In the genomic region with DNA sequence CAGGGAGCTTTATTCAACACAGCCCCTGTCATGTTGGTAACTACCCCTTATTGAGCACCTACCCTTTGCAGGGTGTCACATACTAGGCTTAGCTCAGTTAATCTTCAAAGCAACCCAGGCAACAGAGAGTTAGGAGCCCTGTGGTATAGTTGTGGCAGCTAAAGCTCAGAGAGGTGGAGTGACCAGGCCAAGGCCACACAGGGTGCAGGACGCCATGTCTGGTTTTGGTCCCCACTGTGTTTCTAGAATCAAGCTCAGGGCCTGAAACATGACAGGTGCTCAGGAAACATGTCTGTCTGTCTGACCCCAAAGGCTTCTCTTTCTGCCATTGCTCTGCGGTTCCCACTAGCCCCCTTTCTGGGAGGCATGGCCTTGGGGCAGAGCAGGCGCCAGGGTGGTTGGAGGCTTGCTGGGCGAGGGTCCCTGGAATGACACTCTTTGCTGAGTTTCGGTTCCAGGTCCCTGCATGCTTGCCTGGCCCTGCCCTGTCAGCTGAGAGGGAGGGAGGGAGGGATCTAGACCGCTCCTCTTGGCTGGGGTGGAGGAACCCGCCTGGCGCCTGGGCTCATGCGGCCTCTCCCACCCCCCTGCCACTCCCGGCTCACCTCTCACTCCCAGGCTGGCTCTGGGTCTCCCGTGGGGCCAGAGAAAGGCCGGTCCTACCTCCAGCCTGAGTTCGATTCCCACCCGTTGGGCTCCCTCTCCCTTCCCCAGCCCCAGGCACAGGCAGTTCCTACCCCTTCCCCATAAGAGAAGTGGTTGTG, we compare ENCODE assay signal across 29 cellular contexts. TPM values are rescaled to one million over a fixed set of nuclear protein-coding genes. Genes with fewer than 3 reads are reported as not detected.
DNase-seq lines count a peak whose midpoint lies in the region; ATAC-seq, FAIRE-seq and TF ChIP-seq lines count a peak whose summit lies in the region.
"Had no signal": no experiment of that assay in that cellular context is flagged by ENCODE, and none has a peak within 500 bp of the region (broad histone marks: within the 10 kb centered on the region; RNA-seq: fewer than 3 reads in every experiment).

No MANE protein-coding gene starts in this region.

- in situ Hi-C loops in K562 (cut with MboI), result loop anchor here (10.0 kb wide), 1 partner anchor 429 kb away; no protein-coding TSS in a partner anchor

- H3K36me3 ChIP-seq in Karpas-422 (ENCODE audit: insufficient read depth, low read length) (no peaks in the 10 kb centered on the region), K562 (ENCODE audit: control insufficient read depth, insufficient read depth, low read length) (no peaks in the 10 kb centered on the region), keratinocyte (ENCODE audit: control insufficient read depth in 2 of 2, extremely low read depth in 1 of 2, insufficient read depth in 2 of 2, low read length in 2 of 2) (no peaks in the 10 kb centered on the region)
- H3K36me3 ChIP-seq: BE2C, right lobe of liver, SJCRH30, stomach, tibial artery, WERI-Rb-1 had no signal

- no TSS peak for BruUV-seq in K562 (replicated peaks; lab: Mats Ljungman, UMichigan)

- H3K9ac ChIP-seq in Karpas-422 (ENCODE audit: low read length), result no peak overlapping the region
- peak overlapping the region in 1 of 2 experiments; percentile 18; a peak in 1 of 4 replicates for H3K9ac ChIP-seq in K562 (ENCODE audit: insufficient read depth in 1 of 2, low read depth in 2 of 2, low read length in 2 of 2)
- no peak overlapping the region for H3K9ac ChIP-seq in keratinocyte (ENCODE audit: control insufficient read depth, extremely low read depth, insufficient read depth, low read length)

- FAIRE-seq in K562 (lab: Jason Lieb, UNC) (no peak), keratinocyte (lab: Jason Lieb, UNC) (no peak)
- FAIRE-seq: GM12878, RCC 7860 had no signal

- H2AFZ ChIP-seq in Karpas-422 (ENCODE audit: low read length) (no peak overlapping the region), K562 (ENCODE audit: low read depth, low read length) (no peak overlapping the region), keratinocyte (ENCODE audit: control insufficient read depth, low read length) (peak overlapping the region; percentile 32)

- POLR2A ChIA-PET in K562 (lab: Yijun Ruan, JAX), result interaction anchor here (0.5 to 1.1 kb wide), 4 partner anchors 49 to 255 kb away, joined by 3 read pairs; no protein-coding TSS in a partner anchor

- H3K9me3 ChIP-seq in Karpas-422 (ENCODE audit: low read length) (no peaks in the 10 kb centered on the region), K562 (replicated peaks; ENCODE audit: control insufficient read depth, insufficient read depth, low read depth, low read length) (no peaks in the 10 kb centered on the region), keratinocyte (ENCODE audit: control insufficient read depth, low read depth, low read length) (no peaks in the 10 kb centered on the region)
- H3K9me3 ChIP-seq: BE2C, right lobe of liver, SJCRH30, stomach, tibial artery had no signal

- H3K27ac ChIP-seq in Karpas-422 (ENCODE audit: low read length) (no peak overlapping the region), K562 (ENCODE audit: extremely low read depth, low read depth, low read length) (no peak overlapping the region), keratinocyte (ENCODE audit: control insufficient read depth, insufficient read depth, low read length) (no peak overlapping the region)
- H3K27ac ChIP-seq: right lobe of liver, SJCRH30, stomach, tibial artery, WERI-Rb-1 had no signal

- TF ChIP-seq POLR2A in K562 (conservative IDR thresholded peaks at IDR 0.05), result no peak

- ATAC-seq in K562 (no peak), HG02885 (IDR thresholded peaks at IDR 0.05; ENCODE audit: poor library complexity, unreplicated experiment) (no peak)
- ATAC-seq: activated naive CD4-positive, alpha-beta T cell treated with anti-CD3 and anti-CD28 coated beads, Interleukin-2, amount 50 U/mL, for 72 hours; GM12878 had no signal

- TF ChIP-seq RAD21 in K562 (CRISPR knock-in tag; conservative IDR thresholded peaks at IDR 0.05 in 1 of 2, IDR thresholded peaks at IDR 0.05 in 1 of 2), result no peak

- H3K79me2 ChIP-seq in Karpas-422 (ENCODE audit: low read length) (no peaks in the 10 kb centered on the region), K562 (ENCODE audit: control insufficient read depth, insufficient read depth, low read length) (no peaks in the 10 kb centered on the region), keratinocyte (ENCODE audit: control insufficient read depth, insufficient read depth, low read length) (no peaks in the 10 kb centered on the region)

- H3K9me3 Mint-ChIP-seq in type B pancreatic cell, result no peaks in the 10 kb centered on the region
- H3K9me3 Mint-ChIP-seq: activated naive CD4-positive, alpha-beta T cell treated with anti-CD3 and anti-CD28 coated beads, Interleukin-2, amount 50 U/mL, for 72 hours; HFFc6; mesothelial cell of epicardium had no signal

- H3K27me3 ChIP-seq in Karpas-422 (ENCODE audit: low read length) (no peaks in the 10 kb centered on the region), K562 (ENCODE audit: control insufficient read depth in 2 of 2, insufficient read depth in 2 of 2, low read length in 2 of 2) (peaks cover 23 to 57% of the 10 kb centered on the region in 2 experiments; a peak in 4 of 5 replicates), keratinocyte (ENCODE audit: control insufficient read depth, extremely low read depth, insufficient read depth, low read length) (peaks cover 13% of the 10 kb centered on the region)
- H3K27me3 ChIP-seq: BE2C, right lobe of liver, SJCRH30 had no signal

- DNase-seq in Karpas-422 (peak; percentile 35), K562 (ENCODE audit: extremely low read depth in 1 of 4, low spot score in 3 of 4) (no peak), keratinocyte (ENCODE audit: low read depth, low spot score) (no peak), type B pancreatic cell (ENCODE audit: extremely low spot score, unreplicated experiment) (no peak), DMS79 (lab: John Stamatoyannopoulos, UW) (no peak), NAMALWA (ENCODE audit: low spot score) (no peak), HuH-7 (ENCODE audit: low spot score) (no peak)
- DNase-seq: activated CD4-positive, alpha-beta T cell treated with anti-CD3 and anti-CD28 coated beads for 48 hours; activated CD8-positive, alpha-beta memory T cell treated with anti-CD3 and anti-CD28 coated beads for 24 hours; activated T-cell treated with anti-CD3 and anti-CD28 coated beads for 4 hours; amygdala; BE2C; glutamatergic neuron; HFFc6; NCI-H2081; NCI-H345; SJCRH30; stimulated activated CD4-positive, alpha-beta T cell treated with anti-CD3 and anti-CD28 coated beads, Interleukin-12 subunit alpha, Interleukin-12 subunit beta, amount 100 ng/mL, for 4 hours; stimulated activated CD4-positive, alpha-beta T cell treated with anti-CD3 and anti-CD28 coated beads, Interleukin-4, amount 100 ng/mL, for 1 hour; T-helper 9 cell; tibial artery; WERI-Rb-1 had no signal

- no peak for TF ChIP-seq EP300 in K562 (IDR thresholded peaks at IDR 0.05; ENCODE audit: low read length)

- H4K20me1 ChIP-seq in Karpas-422 (ENCODE audit: insufficient read depth, low read depth, low read length) (no peaks in the 10 kb centered on the region), K562 (replicated peaks; ENCODE audit: control insufficient read depth, insufficient read depth, low read length) (peaks cover 3% of the 10 kb centered on the region; the same call in 1 of the 2 replicates), keratinocyte (ENCODE audit: control insufficient read depth, extremely low read depth, insufficient read depth, low read length) (no peaks in the 10 kb centered on the region)

- CTCF ChIA-PET in K562 (lab: Yijun Ruan, JAX; ENCODE audit: low intra/inter-chr PET ratio), result interaction anchor here (0.6 kb wide), 1 partner anchor 668 kb away, joined by 4 read pairs; no protein-coding TSS in a partner anchor

- H3K27ac Mint-ChIP-seq in type B pancreatic cell, result peak overlapping the region; percentile 81
- H3K27ac Mint-ChIP-seq: activated naive CD4-positive, alpha-beta T cell treated with anti-CD3 and anti-CD28 coated beads, Interleukin-2, amount 50 U/mL, for 72 hours; HFFc6; mesothelial cell of epicardium had no signal

- no peaks in the 10 kb centered on the region for H3K9me1 ChIP-seq in K562 (ENCODE audit: control insufficient read depth, insufficient read depth, low read length)
- H3K9me1 ChIP-seq in keratinocyte (ENCODE audit: control insufficient read depth, extremely low read depth, insufficient read depth, low read length), result peaks cover 2% of the 10 kb centered on the region

- 1% methylated on average over 7 of the region's 14 CpGs for WGBS in K562 (ENCODE audit: insufficient coverage, low coverage, missing lambda C conversion rate)

- dilution Hi-C loops in keratinocyte (cut with MboI; ENCODE audit: extremely low pct_ligation_motif_present, low sequenced_read_pairs), result no loop called here

- H3K4me3 ChIP-seq in Karpas-422 (ENCODE audit: low read length), result no peak overlapping the region
- no peak overlapping the region for H3K4me3 ChIP-seq in K562
- H3K4me3 ChIP-seq in keratinocyte (ENCODE audit: control insufficient read depth in 2 of 3, extremely low read depth in 1 of 3, insufficient read depth in 2 of 3, low read depth in 1 of 3, low read length in 3 of 3), result no peak overlapping the region
- H3K4me3 ChIP-seq: GM12878, right lobe of liver, SJCRH30, stomach, tibial artery had no signal

- H3K4me1 ChIP-seq in Karpas-422 (ENCODE audit: low read length) (peaks cover 6% of the 10 kb centered on the region), K562 (replicated peaks in 1 of 2; ENCODE audit: control insufficient read depth in 2 of 2, insufficient read depth in 2 of 2, low read length in 2 of 2) (peaks cover 0 to 3% of the 10 kb centered on the region in 2 experiments; a peak in 1 of 5 replicates), keratinocyte (ENCODE audit: control insufficient read depth, extremely low read depth, insufficient read depth, low read length) (peaks cover 36% of the 10 kb centered on the region)
- H3K4me1 ChIP-seq: BE2C, SJCRH30 had no signal

- no peak overlapping the region for H3K4me2 ChIP-seq in Karpas-422 (ENCODE audit: low read depth, low read length, poor library complexity, severe bottlenecking)
- H3K4me2 ChIP-seq in K562 (ENCODE audit: insufficient read depth, low read length), result no peak overlapping the region
- H3K4me2 ChIP-seq in keratinocyte (ENCODE audit: control insufficient read depth, extremely low read depth, insufficient read depth, low read depth, low read length), result peak overlapping the region; percentile 44

- H3K27me3 Mint-ChIP-seq in type B pancreatic cell, result no peaks in the 10 kb centered on the region

- H3K36me3 Mint-ChIP-seq in type B pancreatic cell, result no peaks in the 10 kb centered on the region
- H3K36me3 Mint-ChIP-seq: activated naive CD4-positive, alpha-beta T cell treated with anti-CD3 and anti-CD28 coated beads, Interleukin-2, amount 50 U/mL, for 72 hours; mesothelial cell of epicardium had no signal

- TF ChIP-seq CTCF in K562 (IDR thresholded peaks at IDR 0.05 in 2 of 3, conservative IDR thresholded peaks at IDR 0.05 in 1 of 3; ENCODE audit: insufficient read depth in 2 of 3, low read depth in 1 of 3, low read length in 3 of 3), result no peak
- TF ChIP-seq CTCF in keratinocyte (optimal IDR thresholded peaks at IDR 0.05 in 1 of 3, IDR thresholded peaks at IDR 0.05 in 1 of 3, conservative IDR thresholded peaks at IDR 0.05 in 1 of 3; ENCODE audit: extremely low read depth in 1 of 3, insufficient read depth in 2 of 3, low read length in 3 of 3), result no peak
- TF ChIP-seq CTCF in type B pancreatic cell (conservative IDR thresholded peaks at IDR 0.05), result no peak

- intact Hi-C loops in K562 (cut with micrococcal nuclease), result no loop called here

- no peak overlapping the region for H3K4me3 Mint-ChIP-seq in type B pancreatic cell
- H3K4me3 Mint-ChIP-seq: HFFc6, mesothelial cell of epicardium had no signal

- peaks cover 8% of the 10 kb centered on the region for H3K4me1 Mint-ChIP-seq in type B pancreatic cell (ENCODE audit: unreplicated experiment)

- no peaks in the 10 kb centered on the region for H3K9me2 ChIP-seq in Karpas-422 (replicated peaks; ENCODE audit: insufficient read depth, low read length)

RNA-seq across cellular contexts. Expression of gene IFNLR1, which starts 18.8 kb away (rescaled TPM):
- 17.7 and 18.1 TPM in 2 replicates for total RNA-seq in Karpas-422 (2014; rRNA removed; shearing (Covaris generic); ENCODE audit: low replicate concordance)
- not detected in 2 replicates for total RNA-seq in K562 (2011; cell fraction: chromatin; rRNA removed; ENCODE audit: low replicate concordance)
- not detected in 2 replicates for total RNA-seq in K562 (2011; cell fraction: nucleolus; rRNA removed)
- not detected in 2 replicates for total RNA-seq in K562 (2011; cell fraction: nucleoplasm; rRNA removed)
- total RNA-seq in K562 (2014; rRNA removed) (not detected in 2 replicates), K562 (2014; rRNA removed; fragmentation: Illumina TruSeq; extraction: Trizol) (not detected in 2 replicates), K562 (2015; rRNA removed; fragmentation: Illumina TruSeq; extraction: Trizol) (not detected in 2 replicates), K562 (2021) (not detected in 2 replicates), type B pancreatic cell (ENCODE audit: low replicate concordance) (7.1 and 19.9 TPM in 2 replicates)
- polyA plus RNA-seq in K562 (2011; rRNA removed) (not detected in 2 replicates), K562 (2014; fragmentation: Illumina TruSeq; extraction: Trizol) (not detected in 2 replicates), K562 (2014; fragmentation: Nextera tagmentation; extraction: Ambion mirVana) (not detected), K562 (2014; rRNA removed) (not detected in 2 replicates), keratinocyte (2.8 to 3.9 TPM (median 3.4 TPM) in 3 replicates)
- polyA plus RNA-seq in K562 (2011; cell fraction: cytosol; rRNA removed), result not detected in 2 replicates
- polyA plus RNA-seq in K562 (2011; cell fraction: nucleus; rRNA removed), result not detected in 2 replicates
- polyA plus RNA-seq in K562 (2012), result not detected in 2 replicates
- polyA minus RNA-seq in K562 (2011; rRNA and poly(A)+ RNA removed), result not detected in 2 replicates
- polyA minus RNA-seq in K562 (2011; cell fraction: cytosol; rRNA and poly(A)+ RNA removed), result not detected in 2 replicates
- not detected in 2 replicates for polyA minus RNA-seq in K562 (2011; cell fraction: nucleus; rRNA and poly(A)+ RNA removed)
- 1.1 TPM for polyA plus RNA-seq in keratinocyte (2011; ENCODE audit: low read depth)
- polyA plus RNA-seq in keratinocyte (2011; cell fraction: cytosol; rRNA removed), result 2.0 and 2.5 TPM in 2 replicates
- polyA plus RNA-seq in keratinocyte (2011; cell fraction: nucleus; rRNA removed), result 4.8 and 5.6 TPM in 2 replicates
- 2.3 and 2.9 TPM in 2 replicates for polyA plus RNA-seq in keratinocyte (2012; ENCODE audit: low replicate concordance)
- polyA minus RNA-seq in keratinocyte, result 4.8 to 5.5 TPM (median 5.3 TPM) in 3 replicates
- polyA minus RNA-seq in keratinocyte (2011; cell fraction: cytosol; rRNA and poly(A)+ RNA removed), result 4.2 TPM
- 3.6 and 4.3 TPM in 2 replicates for polyA minus RNA-seq in keratinocyte (2011; cell fraction: nucleus; rRNA and poly(A)+ RNA removed)
- total RNA-seq: HFFc6, SJCRH30 had no signal
